Comparison of ENCODE assay signal across 8 cellular contexts in genomic region chr11:93783362-93783761, GRCh38. TPM values are rescaled to one million over a fixed set of nuclear protein-coding genes. Genes with fewer than 3 reads are reported as not detected.
DNase-seq lines count a peak whose midpoint lies in the region; ATAC-seq and TF ChIP-seq lines count a peak whose summit lies in the region.

No MANE protein-coding gene starts in this region.

- no peak for DNase-seq in activated CD4-positive, alpha-beta T cell treated with anti-CD3 and anti-CD28 coated beads for 36 hours
- no peak for DNase-seq in activated CD4-positive, alpha-beta T cell treated with anti-CD3 and anti-CD28 coated beads for 48 hours
- DNase-seq in activated naive CD8-positive, alpha-beta T cell treated with anti-CD3 and anti-CD28 coated beads for 36 hours: no peak
- DNase-seq in left lung: no peak
- no peak for DNase-seq in thoracic aorta (ENCODE audit: low spot score)
- no peak for DNase-seq in stimulated activated CD4-positive, alpha-beta T cell treated with anti-CD3 and anti-CD28 coated beads, Interleukin-15, amount 100 ng/mL, for 24 hours
- no peak for DNase-seq in NCI-H524 (lab: John Stamatoyannopoulos, UW)

- no peak for ATAC-seq in activated CD4-positive, alpha-beta T cell treated with anti-CD3 and anti-CD28 coated beads for 36 hours
- ATAC-seq in left lung (no peak), thoracic aorta (ENCODE audit: insufficient number of reproducible peaks, low FRiP score, low read depth) (no peak), GM21786 (IDR thresholded peaks at IDR 0.05; ENCODE audit: unreplicated experiment) (no peak)

- H3K27ac Mint-ChIP-seq in activated CD4-positive, alpha-beta T cell treated with anti-CD3 and anti-CD28 coated beads for 36 hours: peak overlapping the region; percentile 99
- peak overlapping the region; percentile 96 for H3K27ac Mint-ChIP-seq in activated naive CD8-positive, alpha-beta T cell treated with anti-CD3 and anti-CD28 coated beads for 36 hours

- peak overlapping the region in 1 of 2 donors; percentile 93 for H3K27ac ChIP-seq in left lung
- H3K27ac ChIP-seq in thoracic aorta: peak overlapping the region in 1 of 2 donors; percentile 90

- TF ChIP-seq CTCF in left lung (IDR thresholded peaks at IDR 0.05) (no peak), thoracic aorta (IDR thresholded peaks at IDR 0.05) (no peak)

- H3K27me3 ChIP-seq in left lung: no peaks in the 10 kb centered on the region
- no peaks in the 10 kb centered on the region for H3K27me3 ChIP-seq in thoracic aorta (replicated peaks; ENCODE audit: insufficient read depth)

- H3K27me3 Mint-ChIP-seq in activated CD4-positive, alpha-beta T cell treated with anti-CD3 and anti-CD28 coated beads for 36 hours: no peaks in the 10 kb centered on the region
- peaks cover 4% of the 10 kb centered on the region for H3K27me3 Mint-ChIP-seq in activated naive CD8-positive, alpha-beta T cell treated with anti-CD3 and anti-CD28 coated beads for 36 hours

- H3K9me3 ChIP-seq in left lung (no peaks in the 10 kb centered on the region), thoracic aorta (no peaks in the 10 kb centered on the region)

- CTCF ChIA-PET in activated CD4-positive, alpha-beta T cell treated with anti-CD3 and anti-CD28 coated beads for 36 hours (lab: Charles Lee): interaction anchor here (0.7 to 2.6 kb wide), 10 partner anchors 10 to 100 kb away, joined by 3 to 23 read pairs (median 4); partner anchors contain the start of genes C11orf54 and TAF1D

- peak overlapping the region; percentile 71 to 78 for H3K4me3 ChIP-seq in left lung
- peak overlapping the region; percentile 90 for H3K4me3 ChIP-seq in thoracic aorta

- POLR2A ChIA-PET in activated CD4-positive, alpha-beta T cell treated with anti-CD3 and anti-CD28 coated beads for 36 hours (lab: Charles Lee): interaction anchor here (1.3 to 2.9 kb wide), 3 partner anchors 42 to 345 kb away, joined by 8 to 62 read pairs (median 10); partner anchors contain the start of genes C11orf54, PANX1 and TAF1D

- no peaks in the 10 kb centered on the region for H3K9me3 Mint-ChIP-seq in activated CD4-positive, alpha-beta T cell treated with anti-CD3 and anti-CD28 coated beads for 36 hours (ENCODE audit: low read depth)
- H3K9me3 Mint-ChIP-seq in activated naive CD8-positive, alpha-beta T cell treated with anti-CD3 and anti-CD28 coated beads for 36 hours: no peaks in the 10 kb centered on the region

- peaks cover 22 to 43% of the 10 kb centered on the region in 2 donors for H3K4me1 ChIP-seq in left lung
- peaks cover 21 to 33% of the 10 kb centered on the region in 2 donors for H3K4me1 ChIP-seq in thoracic aorta (ENCODE audit: control insufficient read depth in 1 of 2, low read depth in 2 of 2)

- H3K36me3 Mint-ChIP-seq in activated CD4-positive, alpha-beta T cell treated with anti-CD3 and anti-CD28 coated beads for 36 hours (ENCODE audit: low read depth): peaks cover 31% of the 10 kb centered on the region
- peaks cover 42% of the 10 kb centered on the region for H3K36me3 Mint-ChIP-seq in activated naive CD8-positive, alpha-beta T cell treated with anti-CD3 and anti-CD28 coated beads for 36 hours

- peak overlapping the region; percentile 89 for H3K4me3 Mint-ChIP-seq in activated CD4-positive, alpha-beta T cell treated with anti-CD3 and anti-CD28 coated beads for 36 hours
- peak overlapping the region; percentile 99 for H3K4me3 Mint-ChIP-seq in activated naive CD8-positive, alpha-beta T cell treated with anti-CD3 and anti-CD28 coated beads for 36 hours

- H3K36me3 ChIP-seq in left lung (peaks cover 0 to 8% of the 10 kb centered on the region in 2 donors), thoracic aorta (no peaks in the 10 kb centered on the region)

- intact Hi-C loops in activated CD4-positive, alpha-beta T cell treated with anti-CD3 and anti-CD28 coated beads for 36 hours (cut with DNase I, micrococcal nuclease): loop anchor here (5.0 to 10.0 kb wide), 7 partner anchors 121 to 1284 kb away; partner anchors contain the start of genes ANKRD49 (in 1 of the 2), CEP295 (in 1 of the 2), CWC15 (in 1 of the 2) and KDM4D (in 1 of the 2)
- intact Hi-C loops in left lung (cut with DNase I): no loop called here

- peaks cover 39% of the 10 kb centered on the region for H3K4me1 Mint-ChIP-seq in activated CD4-positive, alpha-beta T cell treated with anti-CD3 and anti-CD28 coated beads for 36 hours
- H3K4me1 Mint-ChIP-seq in activated naive CD8-positive, alpha-beta T cell treated with anti-CD3 and anti-CD28 coated beads for 36 hours: peaks cover 27% of the 10 kb centered on the region

RNA-seq across cellular contexts. Expression of gene MED17, which starts 0.7 kb away (rescaled TPM):
- 10 to 100 TPM; 28.6 to 29.9 TPM for total RNA-seq in activated CD4-positive, alpha-beta T cell treated with anti-CD3 and anti-CD28 coated beads for 36 hours
- total RNA-seq in activated naive CD8-positive, alpha-beta T cell treated with anti-CD3 and anti-CD28 coated beads for 36 hours: 10 to 100 TPM; 30.8 to 33.2 TPM
- 10 to 100 TPM; 26.3 to 29.4 TPM for total RNA-seq in left lung
- 10 to 100 TPM; 12.3 to 32.7 TPM for total RNA-seq in thoracic aorta

RNA-seq across cellular contexts. Expression of gene C11orf54, which starts 41.9 kb away (rescaled TPM):
- 10 to 100 TPM; 13.8 to 15.7 TPM for total RNA-seq in activated CD4-positive, alpha-beta T cell treated with anti-CD3 and anti-CD28 coated beads for 36 hours
- 10 to 100 TPM; 12.7 to 14.5 TPM for total RNA-seq in activated naive CD8-positive, alpha-beta T cell treated with anti-CD3 and anti-CD28 coated beads for 36 hours
- total RNA-seq in left lung: 10 to 100 TPM; 21.7 to 27.2 TPM
- 10 to 100 TPM; 20.2 to 32.0 TPM for total RNA-seq in thoracic aorta

RNA-seq across cellular contexts. Expression of gene TAF1D, which starts 42.1 kb away (rescaled TPM):
- total RNA-seq in activated CD4-positive, alpha-beta T cell treated with anti-CD3 and anti-CD28 coated beads for 36 hours: 100 to 1,000 TPM; 326 to 355 TPM
- 100 to 1,000 TPM; 314 to 324 TPM for total RNA-seq in activated naive CD8-positive, alpha-beta T cell treated with anti-CD3 and anti-CD28 coated beads for 36 hours
- 100 to 1,000 TPM in 1 of 2 donors, 10 to 100 TPM in 1; 78.9 to 104 TPM for total RNA-seq in left lung
- total RNA-seq in thoracic aorta: 100 to 1,000 TPM in 1 of 2 donors, 10 to 100 TPM in 1; 99.4 to 231 TPM

Comparison
In these comparisons a context has a peak if more than half of its experiments do, and no peak if none do; other contexts are left out.
1. intact Hi-C loops: an anchor here in activated CD4-positive, alpha-beta T cell treated with anti-CD3 and anti-CD28 coated beads for 36 hours (5.0 to 10.0 kb wide); none called in left lung.